In the genomic region with DNA sequence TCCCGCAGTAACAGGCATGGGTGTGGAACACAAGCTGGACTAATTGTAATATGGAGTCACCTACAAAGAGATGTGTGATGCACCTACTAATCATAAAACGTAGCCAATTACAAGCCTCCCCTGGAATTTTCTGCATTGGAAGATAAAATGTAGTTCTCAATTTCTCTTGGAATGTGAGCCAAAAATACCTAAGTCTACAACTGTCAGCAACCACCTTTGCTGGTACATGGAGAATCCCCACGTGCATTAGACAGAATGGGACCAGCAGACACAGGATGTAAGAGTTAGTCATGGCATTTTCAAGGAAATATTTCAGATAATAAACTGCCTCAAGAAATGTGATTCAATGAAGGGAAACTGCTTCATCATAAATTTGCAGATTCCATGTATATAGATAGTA, we compare ENCODE assay signal across 15 cellular contexts.
A peak's percentile ranks its signal among the peaks of the same experiment; 100 is the strongest.
DNase-seq lines count a peak whose midpoint lies in the region; ATAC-seq and TF ChIP-seq lines count a peak whose summit lies in the region.
"Had no signal": no experiment of that assay in that cellular context is flagged by ENCODE, and none has a peak within 500 bp of the region (broad histone marks: within the 10 kb centered on the region; RNA-seq: fewer than 3 reads in every experiment).

No MANE protein-coding gene starts in this region.

- TF ChIP-seq POLR2A in spleen (IDR thresholded peaks at IDR 0.05) (no peak), body of pancreas (IDR thresholded peaks at IDR 0.05) (no peak)

- intact Hi-C loops in spleen (cut with DNase I; ENCODE audit: low total_unique reads): no loop called here
- intact Hi-C loops in body of pancreas (cut with DNase I): no loop called here
- intact Hi-C loops in left lung (cut with DNase I): no loop called here

- H3K36me3 ChIP-seq in RWPE2 (ENCODE audit: low read depth): no peaks in the 10 kb centered on the region
- no peaks in the 10 kb centered on the region for H3K36me3 ChIP-seq in spleen
- H3K36me3 ChIP-seq in body of pancreas (replicated peaks in 1 of 2; ENCODE audit: insufficient read depth in 1 of 2, low read depth in 2 of 2): no peaks in the 10 kb centered on the region
- H3K36me3 ChIP-seq in left lung: no peaks in the 10 kb centered on the region
- H3K36me3 ChIP-seq: BE2C had no signal

- H3K9me3 ChIP-seq in RWPE2 (ENCODE audit: severe bottlenecking) (no peaks in the 10 kb centered on the region), spleen (peaks cover 0 to 3% (median 0%) of the 10 kb centered on the region in 8 donors), body of pancreas (no peaks in the 10 kb centered on the region), left lung (no peaks in the 10 kb centered on the region)
- H3K9me3 ChIP-seq: BE2C had no signal

- 71 to 83% (median 76%) methylated on average over 3 of the region's 3 CpGs for WGBS in spleen, 5 donors
- 62 to 67% methylated on average over 3 of the region's 3 CpGs for WGBS in body of pancreas, 2 donors

- no peak for TF ChIP-seq CTCF in RWPE2 (IDR thresholded peaks at IDR 0.05; ENCODE audit: poor library complexity, severe bottlenecking)
- no peak for TF ChIP-seq CTCF in spleen (IDR thresholded peaks at IDR 0.05 in 8 of 11, conservative IDR thresholded peaks at IDR 0.05 in 3 of 11)
- TF ChIP-seq CTCF in body of pancreas (IDR thresholded peaks at IDR 0.05): no peak
- TF ChIP-seq CTCF in left lung (IDR thresholded peaks at IDR 0.05): no peak

- ATAC-seq in RWPE2 (ENCODE audit: low read depth) (peak; percentile 94), body of pancreas (no peak), left lung (no peak)

- H3K4me3 ChIP-seq in RWPE2 (ENCODE audit: severe bottlenecking) (no peak overlapping the region), spleen (no peak overlapping the region), body of pancreas (no peak overlapping the region), left lung (no peak overlapping the region)

- H3K4me1 ChIP-seq in RWPE2 (ENCODE audit: insufficient read depth, poor library complexity, severe bottlenecking) (peaks cover 4% of the 10 kb centered on the region), spleen (no peaks in the 10 kb centered on the region), body of pancreas (no peaks in the 10 kb centered on the region), left lung (no peaks in the 10 kb centered on the region)
- H3K4me1 ChIP-seq: BE2C had no signal

- DNase-seq in NCI-H226: peak; percentile 78
- DNase-seq in RWPE2 (ENCODE audit: low spot score): peak; percentile 34
- DNase-seq in epithelial cell of prostate (ENCODE audit: low read depth, low spot score): no peak
- peak; percentile 9 for DNase-seq in kidney tubule cell (ENCODE audit: low spot score)
- DNase-seq in spleen: no peak
- no peak for DNase-seq in body of pancreas
- no peak for DNase-seq in left lung
- DNase-seq: ACHN; BE2C; C1 segment of cervical spinal cord; CD4-positive, CD25-positive, alpha-beta regulatory T cell; CD8-positive, alpha-beta memory T cell; COR-L47; DMS 273 treated with DMSO at 0.1 percent for 48 hours; H9 had no signal

- H3K27me3 ChIP-seq in RWPE2 (ENCODE audit: insufficient read depth, poor library complexity, severe bottlenecking) (no peaks in the 10 kb centered on the region), spleen (replicated peaks in 1 of 7) (no peaks in the 10 kb centered on the region), body of pancreas (no peaks in the 10 kb centered on the region), left lung (no peaks in the 10 kb centered on the region)
- H3K27me3 ChIP-seq: BE2C had no signal

- peak overlapping the region; percentile 90 for H3K27ac ChIP-seq in RWPE2 (ENCODE audit: poor library complexity, severe bottlenecking)
- H3K27ac ChIP-seq in epithelial cell of prostate: peak overlapping the region; percentile 70
- H3K27ac ChIP-seq in spleen: no peak overlapping the region
- no peak overlapping the region for H3K27ac ChIP-seq in body of pancreas
- H3K27ac ChIP-seq in left lung: no peak overlapping the region

Comparison
In these comparisons a context has a peak if more than half of its experiments do, and no peak if none do; other contexts are left out.
1. DNase-seq: peak in NCI-H226 (single experiment), RWPE2 (single experiment) and kidney tubule cell (single experiment); none in epithelial cell of prostate (single experiment), spleen (single experiment), body of pancreas (0 of 4) and left lung (0 of 2).
2. H3K27ac ChIP-seq: peak in RWPE2 (single experiment) and epithelial cell of prostate (single experiment); none in spleen (0 of 8), body of pancreas (0 of 4) and left lung (0 of 2).